ENCODE assay signal across 20 cellular contexts in genomic region chr12:53951577-53952334, GRCh38. TPM values are rescaled to one million over a fixed set of nuclear protein-coding genes. Genes with fewer than 3 reads are reported as not detected.
DNase-seq lines count a peak whose midpoint lies in the region; ATAC-seq and TF ChIP-seq lines count a peak whose summit lies in the region.
"Had no signal": no experiment of that assay in that cellular context is flagged by ENCODE, and none has a peak within 500 bp of the region (broad histone marks: within the 10 kb centered on the region; RNA-seq: fewer than 3 reads in every experiment).

No MANE protein-coding gene starts in this region.

- ATAC-seq in T-helper 17 cell (no peak), naive B cell (ENCODE audit: low read depth in 2 of 2) (no peak)
- ATAC-seq: mucosa of descending colon; stimulated activated effector memory CD8-positive, alpha-beta T cell treated with anti-CD3 and anti-CD28 coated beads, Interleukin-12 subunit alpha, Interleukin-12 subunit beta, amount 100 ng/mL, for 72 hours had no signal

- peak overlapping the region; percentile 66 for H3K27ac Mint-ChIP-seq in activated CD4-positive, alpha-beta T cell treated with anti-CD3 and anti-CD28 coated beads, Interleukin-2, amount 10 ng/mL, durations not matched to agents 24 days and 14 days
- H3K27ac Mint-ChIP-seq in T-helper 17 cell, result peak overlapping the region; percentile 93
- H3K27ac Mint-ChIP-seq in naive B cell, result peak overlapping the region in 4 of 6 donors; percentile 52 to 96 (median 84)
- H3K27ac Mint-ChIP-seq: stimulated activated effector memory CD8-positive, alpha-beta T cell treated with anti-CD3 and anti-CD28 coated beads, Interleukin-12 subunit alpha, Interleukin-12 subunit beta, amount 100 ng/mL, for 72 hours; type B pancreatic cell had no signal

- H3K4me3 Mint-ChIP-seq in activated CD4-positive, alpha-beta T cell treated with anti-CD3 and anti-CD28 coated beads, Interleukin-2, amount 10 ng/mL, durations not matched to agents 24 days and 14 days, result no peak overlapping the region
- H3K4me3 Mint-ChIP-seq in T-helper 17 cell (peak overlapping the region; percentile 76), naive B cell (peak overlapping the region in 5 of 8 donors; percentile 30 to 76 (median 62))
- H3K4me3 Mint-ChIP-seq: stimulated activated effector memory CD8-positive, alpha-beta T cell treated with anti-CD3 and anti-CD28 coated beads, Interleukin-12 subunit alpha, Interleukin-12 subunit beta, amount 100 ng/mL, for 72 hours; type B pancreatic cell had no signal

- H3K4me3 ChIP-seq in vagina, result no peak overlapping the region
- H3K4me3 ChIP-seq: mucosa of descending colon, ovary, PC-9 had no signal

- no peaks in the 10 kb centered on the region for H3K36me3 ChIP-seq in vagina
- H3K36me3 ChIP-seq: ovary had no signal

- peaks cover 4% of the 10 kb centered on the region for H3K9me3 Mint-ChIP-seq in activated CD4-positive, alpha-beta T cell treated with anti-CD3 and anti-CD28 coated beads, Interleukin-2, amount 10 ng/mL, durations not matched to agents 24 days and 14 days
- H3K9me3 Mint-ChIP-seq in naive B cell, result peaks cover 3 to 27% (median 9%) of the 10 kb centered on the region in 7 donors
- H3K9me3 Mint-ChIP-seq: stimulated activated effector memory CD8-positive, alpha-beta T cell treated with anti-CD3 and anti-CD28 coated beads, Interleukin-12 subunit alpha, Interleukin-12 subunit beta, amount 100 ng/mL, for 72 hours; type B pancreatic cell had no signal

- peaks cover 13% of the 10 kb centered on the region for H3K4me1 ChIP-seq in vagina

- peak; percentile 63 for DNase-seq in activated CD4-positive, alpha-beta T cell treated with anti-CD3 and anti-CD28 coated beads, Interleukin-2, amount 10 ng/mL, durations not matched to agents 24 days and 14 days
- DNase-seq in activated CD4-positive, alpha-beta T cell treated with anti-CD3 and anti-CD28 coated beads for 4 hours, result no peak
- no peak for DNase-seq in T-helper 17 cell
- no peak for DNase-seq in naive B cell
- no peak for DNase-seq in vagina (ENCODE audit: extremely low spot score in 2 of 2)
- no peak for DNase-seq in stimulated activated CD4-positive, alpha-beta T cell treated with anti-CD3 and anti-CD28 coated beads, Interleukin-12 subunit alpha, Interleukin-12 subunit beta, amount 100 ng/mL, for 4 hours
- DNase-seq: CD4-positive, CD25-positive, alpha-beta regulatory T cell; DND-41; mucosa of descending colon; MV-4-11; NCI-H2029 treated with DMSO at 0.1 percent for 48 hours; NCI-H526; PC-9; small intestine had no signal

- TF ChIP-seq CTCF in vagina (IDR thresholded peaks at IDR 0.05), result no peak

- TF ChIP-seq POLR2A in vagina (IDR thresholded peaks at IDR 0.05), result no peak

- peaks cover 83% of the 10 kb centered on the region for H3K27me3 Mint-ChIP-seq in activated CD4-positive, alpha-beta T cell treated with anti-CD3 and anti-CD28 coated beads, Interleukin-2, amount 10 ng/mL, durations not matched to agents 24 days and 14 days
- peaks cover 83% of the 10 kb centered on the region for H3K27me3 Mint-ChIP-seq in T-helper 17 cell
- H3K27me3 Mint-ChIP-seq in naive B cell, result peaks cover 85 to 87% (median 85%) of the 10 kb centered on the region in 3 donors

- no peak overlapping the region for H3K27ac ChIP-seq in vagina
- H3K27ac ChIP-seq: ovary, PC-9, VCaP had no signal

- H3K9me3 ChIP-seq in T-helper 17 cell (ENCODE audit: control insufficient read depth, low read length, poor library complexity, severe bottlenecking) (no peaks in the 10 kb centered on the region), vagina (no peaks in the 10 kb centered on the region)
- H3K9me3 ChIP-seq: mucosa of descending colon, ovary had no signal

- H3K36me3 Mint-ChIP-seq in activated CD4-positive, alpha-beta T cell treated with anti-CD3 and anti-CD28 coated beads, Interleukin-2, amount 10 ng/mL, durations not matched to agents 24 days and 14 days (ENCODE audit: low read depth), result peaks cover 1% of the 10 kb centered on the region
- H3K36me3 Mint-ChIP-seq in T-helper 17 cell (ENCODE audit: low read depth), result peaks cover 6% of the 10 kb centered on the region
- peaks cover 0 to 7% of the 10 kb centered on the region in 2 donors for H3K36me3 Mint-ChIP-seq in naive B cell
- H3K36me3 Mint-ChIP-seq: CD4-positive, CD25-positive, alpha-beta regulatory T cell; type B pancreatic cell had no signal

- intact Hi-C loops in activated CD4-positive, alpha-beta T cell treated with anti-CD3 and anti-CD28 coated beads, Interleukin-2, amount 10 ng/mL, durations not matched to agents 24 days and 14 days (cut with micrococcal nuclease), result loop anchor here (2.0 to 5.0 kb wide), 3 partner anchors 15 to 101 kb away; partner anchors contain the start of genes HOTAIR and HOXC4
- intact Hi-C loops in vagina (cut with DNase I), result no loop called here

- H3K4me1 Mint-ChIP-seq in activated CD4-positive, alpha-beta T cell treated with anti-CD3 and anti-CD28 coated beads, Interleukin-2, amount 10 ng/mL, durations not matched to agents 24 days and 14 days, result peaks cover 5% of the 10 kb centered on the region
- H3K4me1 Mint-ChIP-seq in T-helper 17 cell (peaks cover 23% of the 10 kb centered on the region), naive B cell (peaks cover 12 to 15% (median 14%) of the 10 kb centered on the region in 3 donors)

- peaks cover 33% of the 10 kb centered on the region for H3K27me3 ChIP-seq in vagina

RNA-seq across cellular contexts. Expression of gene HOXC12, which starts 2.9 kb away (rescaled TPM):
- not detected in 2 replicates for total RNA-seq in activated CD4-positive, alpha-beta T cell treated with anti-CD3 and anti-CD28 coated beads, Interleukin-2, amount 10 ng/mL, durations not matched to agents 24 days and 14 days
- total RNA-seq in T-helper 17 cell (not detected), vagina (not detected)
- polyA plus RNA-seq in naive B cell (ENCODE audit: low read depth in 6 of 6), result not detected
- total RNA-seq: bronchial epithelial cell; CD4-positive, CD25-positive, alpha-beta regulatory T cell; fibroblast of lung; mucosa of descending colon; ovary had no signal
- polyA plus RNA-seq: CD4-positive, CD25-positive, alpha-beta regulatory T cell; fibroblast of lung; ovary; small intestine had no signal

RNA-seq across cellular contexts. Expression of gene HOXC13, which starts 13.1 kb away (rescaled TPM):
- total RNA-seq in activated CD4-positive, alpha-beta T cell treated with anti-CD3 and anti-CD28 coated beads, Interleukin-2, amount 10 ng/mL, durations not matched to agents 24 days and 14 days, result not detected in 2 replicates
- total RNA-seq in T-helper 17 cell, result not detected
- not detected for polyA plus RNA-seq in naive B cell (ENCODE audit: low read depth in 6 of 6)
- not detected for total RNA-seq in vagina
- total RNA-seq: bronchial epithelial cell; CD4-positive, CD25-positive, alpha-beta regulatory T cell; fibroblast of lung; mucosa of descending colon; ovary had no signal
- polyA plus RNA-seq: CD4-positive, CD25-positive, alpha-beta regulatory T cell; fibroblast of lung; ovary; small intestine had no signal

RNA-seq across cellular contexts. Expression of gene HOXC11, which starts 21.2 kb away (rescaled TPM):
- total RNA-seq in activated CD4-positive, alpha-beta T cell treated with anti-CD3 and anti-CD28 coated beads, Interleukin-2, amount 10 ng/mL, durations not matched to agents 24 days and 14 days, result not detected in 2 replicates
- not detected for total RNA-seq in T-helper 17 cell
- polyA plus RNA-seq in naive B cell (ENCODE audit: low read depth in 6 of 6), result not detected
- not detected for total RNA-seq in vagina
- total RNA-seq: bronchial epithelial cell; CD4-positive, CD25-positive, alpha-beta regulatory T cell; fibroblast of lung; mucosa of descending colon had no signal
- polyA plus RNA-seq: CD4-positive, CD25-positive, alpha-beta regulatory T cell; fibroblast of lung had no signal

RNA-seq across cellular contexts. Expression of gene HOTAIR, which starts 23.0 kb away (rescaled TPM):
- not detected in 2 replicates for total RNA-seq in activated CD4-positive, alpha-beta T cell treated with anti-CD3 and anti-CD28 coated beads, Interleukin-2, amount 10 ng/mL, durations not matched to agents 24 days and 14 days
- total RNA-seq in T-helper 17 cell (not detected), vagina (not detected)
- not detected for polyA plus RNA-seq in naive B cell (ENCODE audit: low read depth in 6 of 6)
- total RNA-seq: bronchial epithelial cell; CD4-positive, CD25-positive, alpha-beta regulatory T cell; fibroblast of lung; mucosa of descending colon had no signal
- polyA plus RNA-seq: CD4-positive, CD25-positive, alpha-beta regulatory T cell; fibroblast of lung; small intestine had no signal

RNA-seq across cellular contexts. Expression of gene HOXC10, which starts 33.2 kb away (rescaled TPM):
- total RNA-seq in activated CD4-positive, alpha-beta T cell treated with anti-CD3 and anti-CD28 coated beads, Interleukin-2, amount 10 ng/mL, durations not matched to agents 24 days and 14 days, result not detected in 2 replicates
- total RNA-seq in T-helper 17 cell, result not detected
- polyA plus RNA-seq in naive B cell (ENCODE audit: low read depth in 6 of 6), result not detected
- total RNA-seq in vagina, result not detected
- total RNA-seq: bronchial epithelial cell; CD4-positive, CD25-positive, alpha-beta regulatory T cell; fibroblast of lung; mucosa of descending colon had no signal
- polyA plus RNA-seq: CD4-positive, CD25-positive, alpha-beta regulatory T cell; small intestine had no signal
